8 cellular contexts compared by ENCODE assay signal in the genomic region with DNA sequence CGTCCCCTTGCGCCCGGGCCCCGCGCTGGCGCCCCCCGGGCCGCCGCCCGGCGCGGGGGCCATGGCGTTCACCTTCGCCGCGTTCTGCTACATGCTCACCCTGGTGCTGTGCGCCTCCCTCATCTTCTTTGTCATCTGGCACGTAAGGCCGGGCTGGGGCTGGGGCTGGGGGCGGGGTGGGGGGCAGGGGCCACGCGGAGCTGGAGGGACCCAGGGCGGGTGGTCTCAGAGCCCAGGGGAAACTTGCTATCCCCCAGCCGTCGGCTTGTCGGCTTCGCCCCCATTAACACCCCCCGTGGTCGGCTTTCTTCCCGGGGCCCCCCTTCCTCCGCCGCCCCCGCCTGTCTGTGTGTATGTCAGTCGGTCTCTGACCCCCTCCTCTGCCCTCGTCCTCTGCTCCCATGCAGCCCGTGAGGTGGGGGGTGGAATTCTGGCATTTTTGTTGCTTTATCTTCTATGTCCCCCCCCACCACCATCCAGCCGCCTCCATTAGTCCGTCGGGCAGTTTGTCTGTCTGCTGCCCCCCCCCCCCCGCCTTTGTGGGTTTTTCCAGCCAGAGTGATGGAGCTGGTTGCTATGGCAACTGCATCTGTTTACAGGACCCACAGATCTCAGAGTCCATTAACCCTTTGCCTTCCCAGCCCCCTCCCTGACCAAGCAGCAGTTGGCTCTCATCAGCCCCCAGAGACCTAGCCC. TPM values are rescaled to one million over a fixed set of nuclear protein-coding genes. Genes with fewer than 3 reads are reported as not detected.
DNase-seq lines count a peak whose midpoint lies in the region; ATAC-seq and TF ChIP-seq lines count a peak whose summit lies in the region.

No MANE protein-coding gene starts in this region.

- H3K79me2 ChIP-seq in mesendoderm (ENCODE audit: control insufficient read depth, insufficient read depth, low read length), result no peaks in the 10 kb centered on the region

- no peak overlapping the region for H3K23ac ChIP-seq in mesendoderm (ENCODE audit: low read length)

- H3K4me2 ChIP-seq in BLaER1 (peak overlapping the region; percentile 96), mesendoderm (ENCODE audit: low read length) (peak overlapping the region; percentile 54)

- H3K4me3 ChIP-seq in BLaER1 (peak overlapping the region; percentile 64), HEK293 (ENCODE audit: low read depth, low read length) (peak overlapping the region; percentile 27), mesendoderm (ENCODE audit: low read length) (no peak overlapping the region)

- ATAC-seq in GM19351 (IDR thresholded peaks at IDR 0.05; ENCODE audit: unreplicated experiment) (no peak), GM19452 (IDR thresholded peaks at IDR 0.05; ENCODE audit: unreplicated experiment) (no peak)

- H2BK120ac ChIP-seq in mesendoderm (ENCODE audit: low read depth, low read length), result no peak overlapping the region

- H3K9me3 Mint-ChIP-seq in activated naive CD4-positive, alpha-beta T cell treated with anti-CD3 and anti-CD28 coated beads, Interleukin-2, amount 50 U/mL, for 24 hours, result no peaks in the 10 kb centered on the region

- peaks cover 2% of the 10 kb centered on the region for H3K36me3 Mint-ChIP-seq in activated naive CD4-positive, alpha-beta T cell treated with anti-CD3 and anti-CD28 coated beads, Interleukin-2, amount 50 U/mL, for 24 hours

- H2AK5ac ChIP-seq in mesendoderm (ENCODE audit: low read length), result no peak overlapping the region

- TF ChIP-seq CTCF in HEK293 (tag by site-specific recombination; IDR thresholded peaks at IDR 0.05), result no peak

- H3K4ac ChIP-seq in mesendoderm (ENCODE audit: low read depth, low read length), result no peak overlapping the region

- H3K9me3 ChIP-seq in BLaER1 (no peaks in the 10 kb centered on the region), HEK293 (ENCODE audit: control insufficient read depth, insufficient read depth, low read depth, low read length) (no peaks in the 10 kb centered on the region)

- no peaks in the 10 kb centered on the region for H3K27me3 ChIP-seq in BLaER1
- no peaks in the 10 kb centered on the region for H3K27me3 ChIP-seq in mesendoderm (ENCODE audit: insufficient read depth, low read length, poor library complexity)

- peak overlapping the region; percentile 62 for H3K27ac Mint-ChIP-seq in activated naive CD4-positive, alpha-beta T cell treated with anti-CD3 and anti-CD28 coated beads, Interleukin-2, amount 50 U/mL, for 24 hours

- H3K27me3 Mint-ChIP-seq in activated naive CD4-positive, alpha-beta T cell treated with anti-CD3 and anti-CD28 coated beads, Interleukin-2, amount 50 U/mL, for 24 hours, result peaks cover 1% of the 10 kb centered on the region

- H3K4me3 Mint-ChIP-seq in activated naive CD4-positive, alpha-beta T cell treated with anti-CD3 and anti-CD28 coated beads, Interleukin-2, amount 50 U/mL, for 24 hours, result peak overlapping the region; percentile 66

- no peak overlapping the region for H2BK5ac ChIP-seq in mesendoderm (ENCODE audit: low read length)

- H3K27ac ChIP-seq in BLaER1, result no peak overlapping the region
- H3K27ac ChIP-seq in HEK293 (ENCODE audit: extremely low read depth, low read depth, low read length), result no peak overlapping the region
- H3K27ac ChIP-seq in mesendoderm (ENCODE audit: low read depth, low read length), result no peak overlapping the region

- POLR2A ChIA-PET in HEK293 (lab: Yijun Ruan, JAX), result interaction anchor here (0.5 to 0.8 kb wide), 4 partner anchors 10 to 66 kb away, joined by 3 to 6 read pairs (median 6); a partner anchor contains a TSS

- H2BK15ac ChIP-seq in mesendoderm (replicated peaks; ENCODE audit: low read depth), result no peak overlapping the region

- H3K4me1 ChIP-seq in BLaER1 (peaks cover 71% of the 10 kb centered on the region), HEK293 (ENCODE audit: control insufficient read depth, insufficient read depth, low read length) (no peaks in the 10 kb centered on the region), mesendoderm (ENCODE audit: control insufficient read depth, low read depth, low read length) (no peaks in the 10 kb centered on the region)

- H3K9ac ChIP-seq in BLaER1, result peak overlapping the region; percentile 65; the same call in 1 of the 2 replicates
- peak overlapping the region; percentile 51 for H3K9ac ChIP-seq in mesendoderm (ENCODE audit: low read length)

- peaks cover 36% of the 10 kb centered on the region for H3K4me1 Mint-ChIP-seq in activated naive CD4-positive, alpha-beta T cell treated with anti-CD3 and anti-CD28 coated beads, Interleukin-2, amount 50 U/mL, for 24 hours

- DNase-seq in mesendoderm (peak; percentile 71), GF-D8 (lab: John Stamatoyannopoulos, UW) (no peak), superior temporal gyrus (ENCODE audit: extremely low spot score) (no peak)

- H3K56ac ChIP-seq in mesendoderm (ENCODE audit: low read length), result peak overlapping the region; percentile 56

- no CpG with 5 or more reads among the region's 40 CpGs for WGBS in mesendoderm (ENCODE audit: extremely low coverage, insufficient coverage, low lambda C conversion rate)

- H3K18ac ChIP-seq in mesendoderm (ENCODE audit: low read length), result peak overlapping the region; percentile 22

- no peaks in the 10 kb centered on the region for H3K79me1 ChIP-seq in mesendoderm (ENCODE audit: low read length)

- CTCF ChIA-PET in HEK293 (lab: Yijun Ruan, JAX), result interaction anchor here (0.6 to 1.0 kb wide), 2 partner anchors 9 to 10 kb away, joined by 3 to 5 read pairs; a partner anchor contains a TSS

- H3K36me3 ChIP-seq in BLaER1, result peaks cover 30% of the 10 kb centered on the region
- peaks cover 0 to 34% of the 10 kb centered on the region in 2 experiments; a peak in 1 of 3 replicates for H3K36me3 ChIP-seq in HEK293 (ENCODE audit: control insufficient read depth in 2 of 2, insufficient read depth in 1 of 2, low read length in 2 of 2)
- H3K36me3 ChIP-seq in mesendoderm (ENCODE audit: control insufficient read depth, insufficient read depth, low read length), result peaks cover 2% of the 10 kb centered on the region

- H4K20me1 ChIP-seq in BLaER1, result peaks cover 76% of the 10 kb centered on the region

- no peak overlapping the region for H4K5ac ChIP-seq in mesendoderm (ENCODE audit: low read length)

- H4K8ac ChIP-seq in mesendoderm (ENCODE audit: low read depth, low read length), result no peak overlapping the region

TF ChIP-seq in HEK293, 187 proteins besides CTCF, POLR2A, EP300 and RAD21 (continues in another document):
- no peak for TF ChIP-seq SALL2 (tag by site-specific recombination; IDR thresholded peaks at IDR 0.05; ENCODE audit: borderline replicate concordance)
- TF ChIP-seq, protein P1, sequence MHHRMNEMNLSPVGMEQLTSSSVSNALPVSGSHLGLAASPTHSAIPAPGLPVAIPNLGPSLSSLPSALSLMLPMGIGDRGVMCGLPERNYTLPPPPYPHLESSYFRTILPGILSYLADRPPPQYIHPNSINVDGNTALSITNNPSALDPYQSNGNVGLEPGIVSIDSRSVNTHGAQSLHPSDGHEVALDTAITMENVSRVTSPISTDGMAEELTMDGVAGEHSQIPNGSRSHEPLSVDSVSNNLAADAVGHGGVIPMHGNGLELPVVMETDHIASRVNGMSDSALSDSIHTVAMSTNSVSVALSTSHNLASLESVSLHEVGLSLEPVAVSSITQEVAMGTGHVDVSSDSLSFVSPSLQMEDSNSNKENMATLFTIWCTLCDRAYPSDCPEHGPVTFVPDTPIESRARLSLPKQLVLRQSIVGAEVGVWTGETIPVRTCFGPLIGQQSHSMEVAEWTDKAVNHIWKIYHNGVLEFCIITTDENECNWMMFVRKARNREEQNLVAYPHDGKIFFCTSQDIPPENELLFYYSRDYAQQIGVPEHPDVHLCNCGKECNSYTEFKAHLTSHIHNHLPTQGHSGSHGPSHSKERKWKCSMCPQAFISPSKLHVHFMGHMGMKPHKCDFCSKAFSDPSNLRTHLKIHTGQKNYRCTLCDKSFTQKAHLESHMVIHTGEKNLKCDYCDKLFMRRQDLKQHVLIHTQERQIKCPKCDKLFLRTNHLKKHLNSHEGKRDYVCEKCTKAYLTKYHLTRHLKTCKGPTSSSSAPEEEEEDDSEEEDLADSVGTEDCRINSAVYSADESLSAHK (tag by site-specific recombination; IDR thresholded peaks at IDR 0.05), result no peak
- no peak for TF ChIP-seq TRIM28 (IDR thresholded peaks at IDR 0.05; ENCODE audit: borderline replicate concordance, low read length)
- no peak for TF ChIP-seq ZNF791 (tag by site-specific recombination; IDR thresholded peaks at IDR 0.05)
- 0 out of 2 replicates have a peak, but pooled peaks have one; percentile 21 for TF ChIP-seq ZFHX2 (tag by site-specific recombination; conservative IDR thresholded peaks at IDR 0.05)
- TF ChIP-seq, protein P2, sequence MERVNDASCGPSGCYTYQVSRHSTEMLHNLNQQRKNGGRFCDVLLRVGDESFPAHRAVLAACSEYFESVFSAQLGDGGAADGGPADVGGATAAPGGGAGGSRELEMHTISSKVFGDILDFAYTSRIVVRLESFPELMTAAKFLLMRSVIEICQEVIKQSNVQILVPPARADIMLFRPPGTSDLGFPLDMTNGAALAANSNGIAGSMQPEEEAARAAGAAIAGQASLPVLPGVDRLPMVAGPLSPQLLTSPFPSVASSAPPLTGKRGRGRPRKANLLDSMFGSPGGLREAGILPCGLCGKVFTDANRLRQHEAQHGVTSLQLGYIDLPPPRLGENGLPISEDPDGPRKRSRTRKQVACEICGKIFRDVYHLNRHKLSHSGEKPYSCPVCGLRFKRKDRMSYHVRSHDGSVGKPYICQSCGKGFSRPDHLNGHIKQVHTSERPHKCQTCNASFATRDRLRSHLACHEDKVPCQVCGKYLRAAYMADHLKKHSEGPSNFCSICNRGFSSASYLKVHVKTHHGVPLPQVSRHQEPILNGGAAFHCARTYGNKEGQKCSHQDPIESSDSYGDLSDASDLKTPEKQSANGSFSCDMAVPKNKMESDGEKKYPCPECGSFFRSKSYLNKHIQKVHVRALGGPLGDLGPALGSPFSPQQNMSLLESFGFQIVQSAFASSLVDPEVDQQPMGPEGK (tag by site-specific recombination; IDR thresholded peaks at IDR 0.05), result 0 out of 2 replicates have a peak, but pooled peaks have one; percentile 65
- no peak for TF ChIP-seq ZNF830 (tag by site-specific recombination; IDR thresholded peaks at IDR 0.05; ENCODE audit: low read depth)
- TF ChIP-seq ZNF2 (tag by site-specific recombination; IDR thresholded peaks at IDR 0.05), result no peak

RNA-seq across cellular contexts. Expression of a gene that starts 0.6 kb away (rescaled TPM):
- polyA plus RNA-seq in mesendoderm (2013, experiment 1 of 2), result 7.9 TPM
- 7.0 TPM for polyA plus RNA-seq in mesendoderm (2013, experiment 2 of 2)

RNA-seq across cellular contexts. Expression of a gene that starts 10.1 kb away (rescaled TPM):
- polyA plus RNA-seq in mesendoderm (2013, experiment 1 of 2), result 110 TPM
- 109 TPM for polyA plus RNA-seq in mesendoderm (2013, experiment 2 of 2)

RNA-seq across cellular contexts. Expression of a gene that starts 10.4 kb away (rescaled TPM):
- polyA plus RNA-seq in mesendoderm (2013, experiment 1 of 2), result 142 TPM
- 138 TPM for polyA plus RNA-seq in mesendoderm (2013, experiment 2 of 2)

RNA-seq across cellular contexts. Expression of a gene that starts 13.2 kb away (rescaled TPM):
- 0.27 TPM for polyA plus RNA-seq in mesendoderm (2013, experiment 1 of 2)
- polyA plus RNA-seq in mesendoderm (2013, experiment 2 of 2), result 0.21 TPM

RNA-seq across cellular contexts. Expression of a gene that starts 21.0 kb away (rescaled TPM):
- 24.9 TPM for polyA plus RNA-seq in mesendoderm (2013, experiment 1 of 2)
- polyA plus RNA-seq in mesendoderm (2013, experiment 2 of 2), result 23.1 TPM
